30 cellular contexts compared by ENCODE assay signal in genomic region chr16:88514070-88514469, GRCh38.
"Had no signal": no experiment of that assay in that cellular context is flagged by ENCODE, and none has a peak within 500 bp of the region (broad histone marks: within the 10 kb centered on the region; RNA-seq: fewer than 3 reads in every experiment).

No MANE protein-coding gene starts in this region.

- H3K9me3 ChIP-seq: colonic mucosa, gastroesophageal sphincter, heart right ventricle, left lung, mucosa of descending colon, ovary, sigmoid colon, thyroid gland had no signal

- H3K27ac Mint-ChIP-seq: dendritic cell treated with granulocyte-macrophage colony-stimulating factor and Interleukin-4, amounts not matched to agents 40 ng/mL and 50 ng/mL, for 4 days; endodermal cell; nephron; stimulated activated effector memory CD8-positive, alpha-beta T cell treated with anti-CD3 and anti-CD28 coated beads, Interleukin-12 subunit alpha, Interleukin-12 subunit beta, amount 100 ng/mL, for 72 hours; stimulated activated naive CD8-positive, alpha-beta T cell treated with anti-CD3 and anti-CD28 coated beads, Interleukin-15, Interleukin-2, amounts not matched to agents 100 ng/mL and 50 ng/mL, for 24 hours had no signal

- H3K4me3 Mint-ChIP-seq: dendritic cell treated with granulocyte-macrophage colony-stimulating factor and Interleukin-4, amounts not matched to agents 40 ng/mL and 50 ng/mL, for 4 days; endodermal cell; mesothelial cell of epicardium; naive B cell; nephron; stimulated activated effector memory CD8-positive, alpha-beta T cell treated with anti-CD3 and anti-CD28 coated beads, Interleukin-12 subunit alpha, Interleukin-12 subunit beta, amount 100 ng/mL, for 72 hours; stimulated activated naive CD8-positive, alpha-beta T cell treated with anti-CD3 and anti-CD28 coated beads, Interleukin-15, Interleukin-2, amounts not matched to agents 100 ng/mL and 50 ng/mL, for 24 hours had no signal

- H3K4me3 ChIP-seq: colonic mucosa, gastroesophageal sphincter, heart right ventricle, left lung, mucosa of descending colon, ovary, sigmoid colon, thyroid gland had no signal

- H3K36me3 ChIP-seq: colonic mucosa, heart right ventricle, left lung, ovary, sigmoid colon, thyroid gland had no signal

- H3K9me3 Mint-ChIP-seq: endodermal cell; nephron; stimulated activated naive CD8-positive, alpha-beta T cell treated with anti-CD3 and anti-CD28 coated beads, Interleukin-15, Interleukin-2, amounts not matched to agents 100 ng/mL and 50 ng/mL, for 24 hours had no signal

- H3K27ac ChIP-seq: colonic mucosa, epithelial cell of prostate, gastroesophageal sphincter, heart right ventricle, left lung, ovary, sigmoid colon, thyroid gland had no signal

- DNase-seq: central memory CD4-positive, alpha-beta T cell; colonic mucosa; effector CD8-positive, alpha-beta T cell; endodermal cell; foreskin fibroblast; glutamatergic neuron; heart right ventricle; left cardiac atrium; left lung; mesenchymal stem cell; mucosa of descending colon; naive B cell; occipital lobe; ovary; posterior cingulate gyrus; retina; sigmoid colon; stimulated activated CD4-positive, alpha-beta T cell treated with anti-CD3 and anti-CD28 coated beads, Interleukin-2, amount 100 ng/mL, for 24 hours; stimulated activated CD4-positive, alpha-beta T cell treated with anti-CD3 and anti-CD28 coated beads, Interleukin-4, amount 100 ng/mL, for 24 hours; thyroid gland; trophoblast cell had no signal

- H3K4me1 ChIP-seq: gastroesophageal sphincter, heart right ventricle, left lung, sigmoid colon had no signal

- ATAC-seq: esophagus mucosa; gastroesophageal sphincter; left cardiac atrium; left lung; mucosa of descending colon; stimulated activated effector memory CD8-positive, alpha-beta T cell treated with anti-CD3 and anti-CD28 coated beads, Interleukin-12 subunit alpha, Interleukin-12 subunit beta, amount 100 ng/mL, for 72 hours had no signal

- FAIRE-seq: islet of Langerhans had no signal

- H3K27me3 ChIP-seq: colonic mucosa, heart right ventricle, left lung, ovary, thyroid gland had no signal

- H3K27me3 Mint-ChIP-seq: dendritic cell treated with granulocyte-macrophage colony-stimulating factor and Interleukin-4, amounts not matched to agents 40 ng/mL and 50 ng/mL, for 4 days; stimulated activated naive CD8-positive, alpha-beta T cell treated with anti-CD3 and anti-CD28 coated beads, Interleukin-15, Interleukin-2, amounts not matched to agents 100 ng/mL and 50 ng/mL, for 24 hours had no signal
